19 cellular contexts compared by ENCODE assay signal in the genomic region with DNA sequence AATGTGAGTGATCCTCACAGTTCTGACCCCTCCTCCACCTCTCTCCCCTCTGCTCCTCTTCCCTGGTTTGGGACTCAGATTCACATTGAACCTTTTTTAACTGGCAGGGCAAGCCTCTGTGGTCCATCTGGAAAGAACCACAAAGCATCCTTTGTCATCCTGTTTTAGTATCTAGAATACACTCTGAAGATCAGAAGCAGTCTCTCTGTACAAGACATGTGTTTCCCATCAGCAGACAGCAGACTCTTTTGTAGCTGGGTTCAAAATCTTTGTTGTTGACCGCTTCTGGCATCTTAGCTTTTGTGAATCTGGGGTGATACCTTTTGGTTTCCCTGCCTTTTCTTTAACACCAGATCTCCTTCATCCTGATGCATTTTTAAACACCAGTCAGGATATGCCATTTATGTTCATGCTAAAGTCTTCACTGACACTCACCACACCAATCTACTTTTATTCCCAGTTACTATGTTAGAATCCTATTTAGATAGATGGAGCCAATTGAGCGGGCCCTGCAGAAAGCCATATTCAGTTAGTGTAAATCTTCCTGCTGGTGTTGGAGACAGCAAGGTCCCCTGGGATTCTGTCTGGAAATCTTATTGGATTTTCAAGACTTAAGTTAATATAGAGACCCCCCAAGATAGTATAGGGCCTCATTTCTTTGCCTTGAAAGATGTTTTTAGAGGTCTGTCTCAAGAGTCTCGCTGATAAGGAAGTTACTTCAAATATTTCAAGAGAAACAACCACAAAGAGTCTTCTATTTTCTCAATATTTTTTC.
"Had no signal": no experiment of that assay in that cellular context is flagged by ENCODE, and none has a peak within 500 bp of the region (broad histone marks: within the 10 kb centered on the region; RNA-seq: fewer than 3 reads in every experiment).

No MANE protein-coding gene starts in this region.

- H3K27me3 Mint-ChIP-seq: activated B cell treated with CpG ODN at 0.5 μM for 24 hours; activated CD8-positive, alpha-beta T cell treated with anti-CD3 and anti-CD28 coated beads for 36 hours; naive B cell; stimulated activated memory B cell treated with anti-CD40 and anti-IgM and Interleukin-4, amounts not matched to agents 10 μg/mL and 1 μg/mL and 100 μg/mL, for 72 hours; type B pancreatic cell had no signal

- H3K4me1 ChIP-seq: esophagus squamous epithelium had no signal

- H3K9me3 Mint-ChIP-seq: activated B cell treated with CpG ODN at 0.5 μM for 24 hours; activated CD8-positive, alpha-beta T cell treated with anti-CD3 and anti-CD28 coated beads for 36 hours; naive B cell; stimulated activated memory B cell treated with anti-CD40 and anti-IgM and Interleukin-4, amounts not matched to agents 10 μg/mL and 1 μg/mL and 100 μg/mL, for 72 hours; type B pancreatic cell had no signal

- DNase-seq: activated B cell treated with CpG ODN at 0.5 μM for 24 hours; activated CD4-positive, alpha-beta T cell treated with anti-CD3 and anti-CD28 coated beads for 48 hours; activated CD8-positive, alpha-beta T cell treated with anti-CD3 and anti-CD28 coated beads for 36 hours; activated gamma-delta T cell; activated T-cell treated with anti-CD3 and anti-CD28 coated beads, Interleukin-2, amount 50 U/mL, for 48 hours; amniotic stem cell; central memory CD4-positive, alpha-beta T cell; cortex of kidney; effector CD4-positive, alpha-beta T cell; esophagus squamous epithelium; naive B cell; stimulated activated CD4-positive, alpha-beta T cell treated with anti-CD3 and anti-CD28 coated beads, Interleukin-2, amount 100 ng/mL, for 48 hours; SW 1271 had no signal

- H3K4me3 ChIP-seq: esophagus squamous epithelium, lung had no signal

- H3K27me3 ChIP-seq: esophagus squamous epithelium, neutrophil had no signal

- ATAC-seq: activated CD8-positive, alpha-beta T cell treated with anti-CD3 and anti-CD28 coated beads for 36 hours; stimulated activated memory B cell treated with anti-CD40 and anti-IgM and Interleukin-4, amounts not matched to agents 10 μg/mL and 1 μg/mL and 100 μg/mL, for 72 hours had no signal

- H3K27ac ChIP-seq: esophagus squamous epithelium, neutrophil, parathyroid adenoma had no signal

- H3K4me3 Mint-ChIP-seq: activated B cell treated with CpG ODN at 0.5 μM for 24 hours; activated CD8-positive, alpha-beta T cell treated with anti-CD3 and anti-CD28 coated beads for 36 hours; activated naive CD8-positive, alpha-beta T cell; naive B cell; stimulated activated memory B cell treated with anti-CD40 and anti-IgM and Interleukin-4, amounts not matched to agents 10 μg/mL and 1 μg/mL and 100 μg/mL, for 72 hours; type B pancreatic cell had no signal

- H3K9me3 ChIP-seq: esophagus squamous epithelium, neutrophil had no signal

- H3K27ac Mint-ChIP-seq: activated B cell treated with CpG ODN at 0.5 μM for 24 hours; activated CD8-positive, alpha-beta T cell treated with anti-CD3 and anti-CD28 coated beads for 36 hours; activated naive CD8-positive, alpha-beta T cell; stimulated activated memory B cell treated with anti-CD40 and anti-IgM and Interleukin-4, amounts not matched to agents 10 μg/mL and 1 μg/mL and 100 μg/mL, for 72 hours; type B pancreatic cell had no signal

- H3K4me1 Mint-ChIP-seq: activated B cell treated with CpG ODN at 0.5 μM for 24 hours; stimulated activated memory B cell treated with anti-CD40 and anti-IgM and Interleukin-4, amounts not matched to agents 10 μg/mL and 1 μg/mL and 100 μg/mL, for 72 hours had no signal

- H3K36me3 ChIP-seq: esophagus squamous epithelium had no signal

- H3K36me3 Mint-ChIP-seq: activated naive CD8-positive, alpha-beta T cell; stimulated activated memory B cell treated with anti-CD40 and anti-IgM and Interleukin-4, amounts not matched to agents 10 μg/mL and 1 μg/mL and 100 μg/mL, for 72 hours had no signal
